7 cellular contexts compared by ENCODE assay signal in genomic region chr19:45682117-45682516, GRCh38. TPM values are rescaled to one million over a fixed set of nuclear protein-coding genes. Genes with fewer than 3 reads are reported as not detected.
DNase-seq lines count a peak whose midpoint lies in the region; ATAC-seq, FAIRE-seq and TF ChIP-seq lines count a peak whose summit lies in the region.
"Had no signal": no experiment of that assay in that cellular context is flagged by ENCODE, and none has a peak within 500 bp of the region (broad histone marks: within the 10 kb centered on the region; RNA-seq: fewer than 3 reads in every experiment).

No MANE protein-coding gene starts in this region.

- H3K27ac ChIP-seq in GM12878 (ENCODE audit: control insufficient read depth, insufficient read depth) (no peak overlapping the region), prostate gland (peak overlapping the region; percentile 79 to 86)

- no peaks in the 10 kb centered on the region for H3K9me3 Mint-ChIP-seq in HFFc6

- in situ Hi-C loops in GM12878 (cut with MboI): no loop called here

- TF ChIP-seq CTCF in HFFc6 (IDR thresholded peaks at IDR 0.05) (no peak), GM12878 (IDR thresholded peaks at IDR 0.05 in 2 of 3, conservative IDR thresholded peaks at IDR 0.05 in 1 of 3; ENCODE audit: control insufficient read depth in 2 of 3, extremely low read depth in 1 of 3, insufficient read depth in 1 of 3, low read depth in 3 of 3, low read length in 3 of 3) (no peak), prostate gland (IDR thresholded peaks at IDR 0.05) (no peak)

- H3K4me1 Mint-ChIP-seq in HFFc6 (ENCODE audit: low read depth): peaks cover 18% of the 10 kb centered on the region

- TF ChIP-seq RAD21 in GM12878 (IDR thresholded peaks at IDR 0.05; ENCODE audit: insufficient read depth, low read depth, low read length): no peak

- peak overlapping the region; percentile 59 for H3K4me2 ChIP-seq in GM12878 (ENCODE audit: control insufficient read depth, insufficient read depth)

- ATAC-seq in GM12878 (no peak), GM18858 (IDR thresholded peaks at IDR 0.05; ENCODE audit: unreplicated experiment) (no peak)

- H3K4me3 ChIP-seq in GM12878: no peak overlapping the region
- H3K4me3 ChIP-seq in prostate gland: peak overlapping the region in 1 of 2 donors; percentile 26

- H3K9me3 ChIP-seq in GM12878 (replicated peaks; ENCODE audit: control insufficient read depth, insufficient read depth, low read length): no peaks in the 10 kb centered on the region
- H3K9me3 ChIP-seq in prostate gland: no peaks in the 10 kb centered on the region

- H3K36me3 ChIP-seq in GM12878 (ENCODE audit: control insufficient read depth in 2 of 2, insufficient read depth in 2 of 2, low read length in 1 of 2) (peaks cover 3 to 6% of the 10 kb centered on the region in 2 experiments; a peak in 3 of 4 replicates), prostate gland (peaks cover 0 to 1% of the 10 kb centered on the region in 2 donors)

- H2AFZ ChIP-seq in GM12878 (ENCODE audit: control insufficient read depth, low read depth, low read length): no peak overlapping the region

- DNase-seq in HFFc6 (no peak), GM12878 (ENCODE audit: low read depth, low spot score) (no peak), prostate gland (ENCODE audit: low spot score) (no peak), NCI-H774 (lab: John Stamatoyannopoulos, UW) (no peak), germinal center (ENCODE audit: low spot score) (no peak)

- peaks cover 17% of the 10 kb centered on the region for H3K4me1 ChIP-seq in GM12878 (ENCODE audit: control insufficient read depth, insufficient read depth, low read length)
- peaks cover 3% of the 10 kb centered on the region for H3K4me1 ChIP-seq in prostate gland (replicated peaks)

- no peaks in the 10 kb centered on the region for H3K79me2 ChIP-seq in GM12878 (ENCODE audit: control insufficient read depth, insufficient read depth, low read length)

- no peak overlapping the region for H3K9ac ChIP-seq in GM12878 (ENCODE audit: control insufficient read depth, insufficient read depth, low read length)

- WGBS in GM12878 (ENCODE audit: insufficient coverage, insufficient replicate concordance, low lambda C conversion rate, missing lambda C conversion rate): 89% methylated on average over 8 of the region's 8 CpGs
- WGBS in prostate gland: 46% methylated on average over 8 of the region's 8 CpGs

- no TSS peak for BruUV-seq in GM12878 (replicated peaks; lab: Mats Ljungman, UMichigan)

- no peak for TF ChIP-seq EP300 in GM12878 (IDR thresholded peaks at IDR 0.05; ENCODE audit: borderline replicate concordance in 1 of 2, control insufficient read depth in 1 of 2, low read depth in 2 of 2, low read length in 2 of 2)

- CTCF ChIA-PET in GM12878 (lab: Yijun Ruan, JAX): interaction anchor here (0.8 to 4.0 kb wide), 4 partner anchors 7 to 48 kb away, joined by 3 to 23 read pairs (median 18); partner anchors contain the start of genes QPCTL and SNRPD2

- H3K27me3 Mint-ChIP-seq in HFFc6 (ENCODE audit: insufficient read depth): peaks cover 1% of the 10 kb centered on the region

- FAIRE-seq in GM12878 (lab: Jason Lieb, UNC): no peak

- no peaks in the 10 kb centered on the region; the same call in 1 of the 2 replicates for H4K20me1 ChIP-seq in GM12878 (ENCODE audit: control insufficient read depth, insufficient read depth)

- peak overlapping the region; percentile 5; the same call in 1 of the 2 replicates for H3K27ac Mint-ChIP-seq in HFFc6

- POLR2A ChIA-PET in GM12878 (lab: Charles Lee): interaction anchor here (0.6 to 1.0 kb wide), 3 partner anchors 10 to 921 kb away, joined by 3 to 7 read pairs (median 3); partner anchors contain the start of gene QPCTL

- RAD21 ChIA-PET in GM12878 (lab: Charles Lee; ENCODE audit: unreplicated experiment): interaction anchor here (0.7 kb wide), 1 partner anchor 38 kb away, joined by 3 read pairs; no protein-coding TSS in a partner anchor

- H3K36me3 Mint-ChIP-seq in HFFc6 (ENCODE audit: low read depth): peaks cover 15% of the 10 kb centered on the region

- no peak overlapping the region; the same call in 1 of the 2 replicates for H3K4me3 Mint-ChIP-seq in HFFc6

- TF ChIP-seq POLR2A in GM12878 (IDR thresholded peaks at IDR 0.05; ENCODE audit: low read depth, low read length) (no peak), prostate gland (IDR thresholded peaks at IDR 0.05) (no peak)

- intact Hi-C loops in GM12878 (cut with micrococcal nuclease; ENCODE audit: unreplicated experiment): no loop called here
- intact Hi-C loops in prostate gland (cut with DNase I): no loop called here

- H3K27me3 ChIP-seq in GM12878 (replicated peaks in 1 of 2; ENCODE audit: control insufficient read depth in 2 of 2, insufficient read depth in 2 of 2, low read length in 1 of 2) (no peaks in the 10 kb centered on the region), prostate gland (replicated peaks; ENCODE audit: insufficient read depth) (no peaks in the 10 kb centered on the region)

- SMC1A ChIA-PET in GM12878 (lab: Charles Lee; ENCODE audit: uncharacterized antibody, unreplicated experiment): interaction anchor here (1.0 to 1.4 kb wide), 2 partner anchors 36 to 43 kb away, joined by 3 read pairs; partner anchors contain the start of gene EML2

RNA-seq across cellular contexts. Expression of gene SNRPD2, which starts 9.6 kb away (rescaled TPM):
- total RNA-seq in HFFc6 (2021; fragmentation: NEBNext Ultra II Directional; extraction: Animal tissue kit (Norgen Biotek cat#: 25700)): 100 to 1,000 TPM; 470 to 573 (median 517) TPM
- 19.1 and 20.3 TPM in 2 replicates for total RNA-seq in GM12878 (2013; cell fraction: nucleolus; rRNA removed)
- total RNA-seq in GM12878 (2014; rRNA removed): 600 and 677 TPM in 2 replicates
- 526 and 536 TPM in 2 replicates for total RNA-seq in GM12878 (2014; rRNA removed; fragmentation: Illumina TruSeq; extraction: Trizol)
- 806 and 844 TPM in 2 replicates for total RNA-seq in GM12878 (2021)
- 1,217 TPM for polyA plus RNA-seq in GM12878 (2011; ENCODE audit: low read depth)
- 939 and 1,096 TPM in 2 replicates for polyA plus RNA-seq in GM12878 (2011; rRNA removed)
- 658 and 666 TPM in 2 replicates for polyA plus RNA-seq in GM12878 (2011; cell fraction: cytosol; rRNA removed)
- polyA plus RNA-seq in GM12878 (2011; cell fraction: nucleus; rRNA removed): 281 and 330 TPM in 2 replicates
- 408 and 604 TPM in 2 replicates for polyA plus RNA-seq in GM12878 (2012)
- 529 and 569 TPM in 2 replicates for polyA plus RNA-seq in GM12878 (2014; fragmentation: Illumina TruSeq; extraction: Trizol)
- 1,000 to 10,000 TPM; 3,237 to 3,621 TPM for polyA plus RNA-seq in GM12878 (2014; fragmentation: Nextera tagmentation; extraction: Ambion mirVana)
- 736 and 920 TPM in 2 replicates for polyA plus RNA-seq in GM12878 (2014; rRNA removed)
- polyA plus RNA-seq in GM12878 (2016; fragmentation: Nextera tagmentation; extraction: Ambion mirVana): 1,000 to 10,000 TPM; 1,262 to 1,451 TPM
- polyA minus RNA-seq in GM12878 (2011; rRNA and poly(A)+ RNA removed): 108 and 145 TPM in 2 replicates
- polyA minus RNA-seq in GM12878 (2011; cell fraction: cytosol; rRNA and poly(A)+ RNA removed): 68.6 and 75.2 TPM in 2 replicates
- polyA minus RNA-seq in GM12878 (2011; cell fraction: nucleus; rRNA and poly(A)+ RNA removed): 41.1 and 50.2 TPM in 2 replicates
- 100 to 1,000 TPM; 132 to 240 TPM for total RNA-seq in prostate gland

RNA-seq across cellular contexts. Expression of gene QPCTL, which starts 10.3 kb away (rescaled TPM):
- 10 to 100 TPM; 17.6 to 31.5 (median 19.9) TPM for total RNA-seq in HFFc6 (2021; fragmentation: NEBNext Ultra II Directional; extraction: Animal tissue kit (Norgen Biotek cat#: 25700))
- 10.1 and 11.3 TPM in 2 replicates for total RNA-seq in GM12878 (2013; cell fraction: nucleolus; rRNA removed)
- 17.5 and 19.4 TPM in 2 replicates for total RNA-seq in GM12878 (2014; rRNA removed)
- 6.9 and 7.6 TPM in 2 replicates for total RNA-seq in GM12878 (2014; rRNA removed; fragmentation: Illumina TruSeq; extraction: Trizol)
- total RNA-seq in GM12878 (2021): 22.6 and 23.9 TPM in 2 replicates
- 8.6 TPM for polyA plus RNA-seq in GM12878 (2011; ENCODE audit: low read depth)
- polyA plus RNA-seq in GM12878 (2011; rRNA removed): 6.1 and 11.3 TPM in 2 replicates
- 21.2 and 21.3 TPM in 2 replicates for polyA plus RNA-seq in GM12878 (2011; cell fraction: cytosol; rRNA removed)
- 61.2 and 61.4 TPM in 2 replicates for polyA plus RNA-seq in GM12878 (2011; cell fraction: nucleus; rRNA removed)
- polyA plus RNA-seq in GM12878 (2012): 13.0 and 16.8 TPM in 2 replicates
- polyA plus RNA-seq in GM12878 (2014; fragmentation: Illumina TruSeq; extraction: Trizol): 7.4 and 9.0 TPM in 2 replicates
- 1 to 10 TPM; 1.1 to 1.7 TPM for polyA plus RNA-seq in GM12878 (2014; fragmentation: Nextera tagmentation; extraction: Ambion mirVana)
- 21.0 and 24.1 TPM in 2 replicates for polyA plus RNA-seq in GM12878 (2014; rRNA removed)
- polyA plus RNA-seq in GM12878 (2016; fragmentation: Nextera tagmentation; extraction: Ambion mirVana): 10 to 100 TPM; 11.1 to 12.6 TPM
- 9.5 and 15.0 TPM in 2 replicates for polyA minus RNA-seq in GM12878 (2011; rRNA and poly(A)+ RNA removed)
- 6.7 and 7.9 TPM in 2 replicates for polyA minus RNA-seq in GM12878 (2011; cell fraction: cytosol; rRNA and poly(A)+ RNA removed)
- 9.9 and 10.3 TPM in 2 replicates for polyA minus RNA-seq in GM12878 (2011; cell fraction: nucleus; rRNA and poly(A)+ RNA removed)
- total RNA-seq in prostate gland: 10 to 100 TPM in 1 of 2 donors, 1 to 10 TPM in 1; 5.2 to 18.4 TPM

RNA-seq across cellular contexts. Expression of gene GIPR, which starts 14.1 kb away (rescaled TPM):
- 1 to 10 TPM in 1 of 6 experiments, under 1 TPM in 5; 0.31 to 1.1 (median 0.68) TPM for total RNA-seq in HFFc6 (2021; fragmentation: NEBNext Ultra II Directional; extraction: Animal tissue kit (Norgen Biotek cat#: 25700))
- total RNA-seq in GM12878 (2013; cell fraction: nucleolus; rRNA removed): 85.9 and 95.2 TPM in 2 replicates
- 14.5 and 17.8 TPM in 2 replicates for total RNA-seq in GM12878 (2014; rRNA removed)
- total RNA-seq in GM12878 (2014; rRNA removed; fragmentation: Illumina TruSeq; extraction: Trizol): 17.9 and 18.0 TPM in 2 replicates
- total RNA-seq in GM12878 (2021): 22.1 and 25.6 TPM in 2 replicates
- polyA plus RNA-seq in GM12878 (2011; ENCODE audit: low read depth): 19.2 TPM
- 12.3 and 13.8 TPM in 2 replicates for polyA plus RNA-seq in GM12878 (2011; rRNA removed)
- 9.7 and 14.7 TPM in 2 replicates for polyA plus RNA-seq in GM12878 (2011; cell fraction: cytosol; rRNA removed)
- 121 and 135 TPM in 2 replicates for polyA plus RNA-seq in GM12878 (2011; cell fraction: nucleus; rRNA removed)
- polyA plus RNA-seq in GM12878 (2012): 31.5 and 53.5 TPM in 2 replicates
- 10.5 and 13.6 TPM in 2 replicates for polyA plus RNA-seq in GM12878 (2014; fragmentation: Illumina TruSeq; extraction: Trizol)
- polyA plus RNA-seq in GM12878 (2014; fragmentation: Nextera tagmentation; extraction: Ambion mirVana): 1 to 10 TPM; 1.7 TPM
- 26.3 and 27.1 TPM in 2 replicates for polyA plus RNA-seq in GM12878 (2014; rRNA removed)
- polyA plus RNA-seq in GM12878 (2016; fragmentation: Nextera tagmentation; extraction: Ambion mirVana): 1 to 10 TPM; 4.2 to 5.4 TPM
- 19.0 and 34.2 TPM in 2 replicates for polyA minus RNA-seq in GM12878 (2011; rRNA and poly(A)+ RNA removed)
- 7.2 and 8.6 TPM in 2 replicates for polyA minus RNA-seq in GM12878 (2011; cell fraction: cytosol; rRNA and poly(A)+ RNA removed)
- polyA minus RNA-seq in GM12878 (2011; cell fraction: nucleus; rRNA and poly(A)+ RNA removed): 47.6 and 63.2 TPM in 2 replicates
- total RNA-seq in prostate gland: 1 to 10 TPM; 2.6 to 4.9 TPM
- total RNA-seq: RPMI7951 had no signal

RNA-seq across cellular contexts. Expression of gene EML2, which starts 42.9 kb away (rescaled TPM):
- total RNA-seq in HFFc6 (2021; fragmentation: NEBNext Ultra II Directional; extraction: Animal tissue kit (Norgen Biotek cat#: 25700)): 10 to 100 TPM; 57.8 to 71.2 (median 64.7) TPM
- total RNA-seq in GM12878 (2013; cell fraction: nucleolus; rRNA removed): 163 and 188 TPM in 2 replicates
- total RNA-seq in GM12878 (2014; rRNA removed) (44.0 and 46.7 TPM in 2 replicates), GM12878 (2014; rRNA removed; fragmentation: Illumina TruSeq; extraction: Trizol) (23.4 and 23.8 TPM in 2 replicates), GM12878 (2021) (64.0 and 72.2 TPM in 2 replicates), prostate gland (10 to 100 TPM; 47.3 to 55.6 TPM)
- polyA plus RNA-seq in GM12878 (2011; ENCODE audit: low read depth): 29.8 TPM
- polyA plus RNA-seq in GM12878 (2011; rRNA removed) (28.4 and 47.7 TPM in 2 replicates), GM12878 (2014; fragmentation: Illumina TruSeq; extraction: Trizol) (18.2 and 25.3 TPM in 2 replicates), GM12878 (2014; fragmentation: Nextera tagmentation; extraction: Ambion mirVana) (1 to 10 TPM; 1.6 to 2.2 TPM), GM12878 (2014; rRNA removed) (56.1 and 56.6 TPM in 2 replicates), GM12878 (2016; fragmentation: Nextera tagmentation; extraction: Ambion mirVana) (10 to 100 TPM; 27.4 to 27.6 TPM)
- polyA plus RNA-seq in GM12878 (2011; cell fraction: cytosol; rRNA removed): 56.3 and 65.9 TPM in 2 replicates
- polyA plus RNA-seq in GM12878 (2011; cell fraction: nucleus; rRNA removed): 324 and 327 TPM in 2 replicates
- polyA plus RNA-seq in GM12878 (2012): 60.4 and 77.9 TPM in 2 replicates
- 48.7 and 64.3 TPM in 2 replicates for polyA minus RNA-seq in GM12878 (2011; rRNA and poly(A)+ RNA removed)
- 22.5 and 26.9 TPM in 2 replicates for polyA minus RNA-seq in GM12878 (2011; cell fraction: cytosol; rRNA and poly(A)+ RNA removed)
- polyA minus RNA-seq in GM12878 (2011; cell fraction: nucleus; rRNA and poly(A)+ RNA removed): 71.6 and 94.8 TPM in 2 replicates

RNA-seq across cellular contexts. Expression of gene FBXO46, which starts 48.6 kb away (rescaled TPM):
- 10 to 100 TPM in 4 of 6 experiments, 1 to 10 TPM in 2; 8.4 to 14.5 (median 11.0) TPM for total RNA-seq in HFFc6 (2021; fragmentation: NEBNext Ultra II Directional; extraction: Animal tissue kit (Norgen Biotek cat#: 25700))
- total RNA-seq in GM12878 (2013; cell fraction: nucleolus; rRNA removed): 42.3 and 45.5 TPM in 2 replicates
- 23.6 and 26.4 TPM in 2 replicates for total RNA-seq in GM12878 (2014; rRNA removed)
- 8.3 and 11.0 TPM in 2 replicates for total RNA-seq in GM12878 (2014; rRNA removed; fragmentation: Illumina TruSeq; extraction: Trizol)
- total RNA-seq in GM12878 (2021): 50.4 and 61.5 TPM in 2 replicates
- polyA plus RNA-seq in GM12878 (2011; ENCODE audit: low read depth): 8.0 TPM
- 4.3 and 5.9 TPM in 2 replicates for polyA plus RNA-seq in GM12878 (2011; rRNA removed)
- 10.1 and 12.8 TPM in 2 replicates for polyA plus RNA-seq in GM12878 (2011; cell fraction: cytosol; rRNA removed)
- polyA plus RNA-seq in GM12878 (2011; cell fraction: nucleus; rRNA removed): 23.3 and 70.0 TPM in 2 replicates
- 20.2 and 20.5 TPM in 2 replicates for polyA plus RNA-seq in GM12878 (2012)
- polyA plus RNA-seq in GM12878 (2014; fragmentation: Illumina TruSeq; extraction: Trizol): 11.3 and 17.2 TPM in 2 replicates
- 1 to 10 TPM; 2.5 to 7.1 TPM for polyA plus RNA-seq in GM12878 (2014; fragmentation: Nextera tagmentation; extraction: Ambion mirVana)
- polyA plus RNA-seq in GM12878 (2014; rRNA removed): 25.3 and 31.3 TPM in 2 replicates
- 10 to 100 TPM; 16.1 to 28.8 TPM for polyA plus RNA-seq in GM12878 (2016; fragmentation: Nextera tagmentation; extraction: Ambion mirVana)
- polyA minus RNA-seq in GM12878 (2011; rRNA and poly(A)+ RNA removed): 6.6 and 15.0 TPM in 2 replicates
- polyA minus RNA-seq in GM12878 (2011; cell fraction: cytosol; rRNA and poly(A)+ RNA removed): 9.8 and 11.3 TPM in 2 replicates
- 5.2 and 19.3 TPM in 2 replicates for polyA minus RNA-seq in GM12878 (2011; cell fraction: nucleus; rRNA and poly(A)+ RNA removed)
- 10 to 100 TPM; 21.8 to 26.7 TPM for total RNA-seq in prostate gland
